23 cellular contexts compared by ENCODE assay signal in the genomic region with DNA sequence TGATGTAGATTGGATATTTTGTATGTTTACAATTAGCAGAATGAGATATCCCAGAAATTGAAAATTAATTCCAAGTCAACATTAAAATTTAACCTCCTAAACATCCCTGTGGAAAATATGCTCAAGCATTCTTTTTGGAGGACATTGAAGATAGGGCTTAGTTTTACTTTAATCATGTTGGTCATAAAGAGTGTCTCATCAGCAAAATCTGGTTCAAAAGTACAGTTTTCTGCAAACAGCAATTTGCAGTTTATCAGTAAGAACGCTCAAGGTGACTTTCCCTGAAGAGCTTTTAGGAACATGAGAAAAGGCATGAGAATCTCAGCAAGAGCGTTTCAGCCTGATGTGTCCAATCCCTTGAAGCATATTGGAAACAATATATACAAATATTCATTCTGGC.
A peak's percentile ranks its signal among the peaks of the same experiment; 100 is the strongest.
DNase-seq lines count a peak whose midpoint lies in the region; ATAC-seq, FAIRE-seq and TF ChIP-seq lines count a peak whose summit lies in the region.
"Had no signal": no experiment of that assay in that cellular context is flagged by ENCODE, and none has a peak within 500 bp of the region (broad histone marks: within the 10 kb centered on the region; RNA-seq: fewer than 3 reads in every experiment).

No MANE protein-coding gene starts in this region.

- H3K36me3 ChIP-seq in ACC112 (ENCODE audit: insufficient read depth, low read length) (0 out of 2 replicates have a peak, but pooled peaks cover 3% of the 10 kb centered on the region), K562 (ENCODE audit: control insufficient read depth, insufficient read depth, low read length) (no peaks in the 10 kb centered on the region), breast epithelium (no peaks in the 10 kb centered on the region), ovary (no peaks in the 10 kb centered on the region)
- H3K36me3 ChIP-seq: BE2C; BLaER1 treated with 17β-estradiol and CSF1 and Interleukin-3, amounts not matched to agents 10 nM and 100 nM had no signal

- BruUV-seq in K562 (replicated peaks; lab: Mats Ljungman, UMichigan): no TSS peak

- no peaks in the 10 kb centered on the region for H3K9me3 Mint-ChIP-seq in progenitor cell of endocrine pancreas (ENCODE audit: low read depth)
- H3K9me3 Mint-ChIP-seq: CD4-positive, alpha-beta T cell; GM23338; H9 had no signal

- no peak for FAIRE-seq in K562 (lab: Jason Lieb, UNC)
- FAIRE-seq: D721Med, GM12878, GM19239 had no signal

- H3K9me1 ChIP-seq in K562 (ENCODE audit: control insufficient read depth, insufficient read depth, low read length): no peaks in the 10 kb centered on the region

- no peak overlapping the region for H3K4me2 ChIP-seq in K562 (ENCODE audit: insufficient read depth, low read length)
- H3K4me2 ChIP-seq: BLaER1 treated with 17β-estradiol and CSF1 and Interleukin-3, amounts not matched to agents 10 nM and 100 nM; GM23338 had no signal

- DNase-seq in K562 (ENCODE audit: extremely low read depth in 1 of 4, low spot score in 3 of 4) (no peak), progenitor cell of endocrine pancreas (ENCODE audit: low spot score, unreplicated experiment) (no peak), breast epithelium (ENCODE audit: low spot score in 2 of 2) (no peak), head of caudate nucleus (no peak), ovary (no peak)
- DNase-seq: ACHN; AML-193; BE2C; CD4-positive, alpha-beta T cell; CD8-positive, alpha-beta memory T cell; DMS 273 treated with DMSO at 0.1 percent for 48 hours; DMS79; EL; GDM1; H9 had no signal

- no peak for ATAC-seq in K562
- ATAC-seq: GM12878, GM23338, HCT116 had no signal

- H3K4me1 ChIP-seq in ACC112 (ENCODE audit: control insufficient read depth, insufficient read depth, low read length, unreplicated experiment) (peaks cover 11% of the 10 kb centered on the region), K562 (replicated peaks in 1 of 2; ENCODE audit: control insufficient read depth in 2 of 2, insufficient read depth in 2 of 2, low read length in 2 of 2) (no peaks in the 10 kb centered on the region), breast epithelium (no peaks in the 10 kb centered on the region), ovary (ENCODE audit: insufficient read depth) (no peaks in the 10 kb centered on the region)
- H3K4me1 ChIP-seq: BE2C; BLaER1 treated with 17β-estradiol and CSF1 and Interleukin-3, amounts not matched to agents 10 nM and 100 nM had no signal

- H3K27ac ChIP-seq in ACC112 (ENCODE audit: low read depth, low read length) (no peak overlapping the region), K562 (ENCODE audit: extremely low read depth, low read depth, low read length) (no peak overlapping the region), breast epithelium (no peak overlapping the region), ovary (no peak overlapping the region)
- H3K27ac ChIP-seq: BLaER1 treated with 17β-estradiol and CSF1 and Interleukin-3, amounts not matched to agents 10 nM and 100 nM had no signal

- H3K27me3 Mint-ChIP-seq in progenitor cell of endocrine pancreas: no peaks in the 10 kb centered on the region
- H3K27me3 Mint-ChIP-seq: CD4-positive, alpha-beta T cell; CD8-positive, alpha-beta memory T cell had no signal

- no peak overlapping the region for H3K9ac ChIP-seq in K562 (ENCODE audit: insufficient read depth in 1 of 2, low read depth in 2 of 2, low read length in 2 of 2)
- H3K9ac ChIP-seq: BLaER1 treated with 17β-estradiol and CSF1 and Interleukin-3, amounts not matched to agents 10 nM and 100 nM had no signal

- intact Hi-C loops in K562 (cut with micrococcal nuclease) (no loop called here), breast epithelium (cut with DNase I; ENCODE audit: low total_unique reads) (no loop called here), head of caudate nucleus (cut with DNase I) (no loop called here), ovary (cut with DNase I) (no loop called here)

- H2AFZ ChIP-seq in ACC112 (ENCODE audit: low read length, unreplicated experiment) (peak overlapping the region; percentile 67), K562 (ENCODE audit: low read depth, low read length) (no peak overlapping the region)
- H2AFZ ChIP-seq: GM23338 had no signal

- H4K20me1 ChIP-seq in K562 (replicated peaks; ENCODE audit: control insufficient read depth, insufficient read depth, low read length): no peaks in the 10 kb centered on the region
- H4K20me1 ChIP-seq: BLaER1 treated with 17β-estradiol and CSF1 and Interleukin-3, amounts not matched to agents 10 nM and 100 nM had no signal

- TF ChIP-seq POLR2A in K562 (conservative IDR thresholded peaks at IDR 0.05): no peak
- no peak for TF ChIP-seq POLR2A in breast epithelium (IDR thresholded peaks at IDR 0.05)
- no peak for TF ChIP-seq POLR2A in ovary (IDR thresholded peaks at IDR 0.05)

- H3K79me2 ChIP-seq in ACC112 (ENCODE audit: control insufficient read depth, insufficient read depth, low read length, unreplicated experiment) (no peaks in the 10 kb centered on the region), K562 (ENCODE audit: control insufficient read depth, insufficient read depth, low read length) (no peaks in the 10 kb centered on the region)

- H3K36me3 Mint-ChIP-seq in progenitor cell of endocrine pancreas (ENCODE audit: insufficient read depth): no peaks in the 10 kb centered on the region
- H3K36me3 Mint-ChIP-seq: CD14-positive monocyte; CD8-positive, alpha-beta memory T cell had no signal

- TF ChIP-seq EP300 in K562 (IDR thresholded peaks at IDR 0.05; ENCODE audit: low read length) (no peak), ovary (IDR thresholded peaks at IDR 0.05) (no peak)

- TF ChIP-seq CTCF in K562 (IDR thresholded peaks at IDR 0.05 in 2 of 3, conservative IDR thresholded peaks at IDR 0.05 in 1 of 3; ENCODE audit: insufficient read depth in 2 of 3, low read depth in 1 of 3, low read length in 3 of 3) (no peak), progenitor cell of endocrine pancreas (IDR thresholded peaks at IDR 0.05; ENCODE audit: unreplicated experiment) (no peak), breast epithelium (IDR thresholded peaks at IDR 0.05) (no peak), ovary (IDR thresholded peaks at IDR 0.05) (no peak)

- WGBS in K562 (ENCODE audit: insufficient coverage, low coverage, missing lambda C conversion rate): 0% methylated on average over 2 of the region's 2 CpGs
- 42 to 48% (median 47%) methylated on average over 2 of the region's 2 CpGs for WGBS in ovary, 3 donors

- peak overlapping the region; percentile 5 for H3K4me3 Mint-ChIP-seq in progenitor cell of endocrine pancreas (ENCODE audit: low read depth)
- H3K4me3 Mint-ChIP-seq: CD14-positive monocyte; CD4-positive, alpha-beta T cell; CD8-positive, alpha-beta memory T cell; GM23338; H9 had no signal

- H3K27me3 ChIP-seq in ACC112 (ENCODE audit: insufficient read depth, low read length): no peaks in the 10 kb centered on the region
- no peaks in the 10 kb centered on the region for H3K27me3 ChIP-seq in K562 (ENCODE audit: control insufficient read depth in 2 of 2, insufficient read depth in 2 of 2, low read length in 2 of 2)
- no peaks in the 10 kb centered on the region for H3K27me3 ChIP-seq in breast epithelium
- H3K27me3 ChIP-seq in ovary: no peaks in the 10 kb centered on the region
- H3K27me3 ChIP-seq: BE2C; BLaER1 treated with 17β-estradiol and CSF1 and Interleukin-3, amounts not matched to agents 10 nM and 100 nM had no signal

- no peaks in the 10 kb centered on the region for H3K4me1 Mint-ChIP-seq in progenitor cell of endocrine pancreas (ENCODE audit: low read depth)
- H3K4me1 Mint-ChIP-seq: CD14-positive monocyte; CD8-positive, alpha-beta memory T cell; GM23338; H9 had no signal

- CTCF ChIA-PET in K562 (lab: Yijun Ruan, JAX; ENCODE audit: low intra/inter-chr PET ratio): no interaction called here

- H3K4me3 ChIP-seq in ACC112 (ENCODE audit: low read depth, low read length) (no peak overlapping the region), K562 (no peak overlapping the region), breast epithelium (no peak overlapping the region), ovary (no peak overlapping the region)
- H3K4me3 ChIP-seq: BLaER1 treated with 17β-estradiol and CSF1 and Interleukin-3, amounts not matched to agents 10 nM and 100 nM; GM12878; GM23338 had no signal

- H3K9me3 ChIP-seq in K562 (replicated peaks; ENCODE audit: control insufficient read depth, insufficient read depth, low read depth, low read length): no peaks in the 10 kb centered on the region
- H3K9me3 ChIP-seq in breast epithelium: no peaks in the 10 kb centered on the region
- no peaks in the 10 kb centered on the region for H3K9me3 ChIP-seq in ovary
- H3K9me3 ChIP-seq: BE2C; BLaER1 treated with 17β-estradiol and CSF1 and Interleukin-3, amounts not matched to agents 10 nM and 100 nM had no signal

- POLR2A ChIA-PET in K562 (lab: Yijun Ruan, JAX): interaction anchor here (1.4 kb wide), 1 partner anchor 7 kb away, joined by 3 read pairs; no protein-coding TSS in a partner anchor

- in situ Hi-C loops in K562 (cut with MboI): no loop called here

- no peak for TF ChIP-seq RAD21 in K562 (CRISPR knock-in tag; conservative IDR thresholded peaks at IDR 0.05 in 1 of 2, IDR thresholded peaks at IDR 0.05 in 1 of 2)

- no peak overlapping the region for H3K27ac Mint-ChIP-seq in progenitor cell of endocrine pancreas
- H3K27ac Mint-ChIP-seq: CD14-positive monocyte; CD4-positive, alpha-beta T cell; CD8-positive, alpha-beta memory T cell; GM23338; H9 had no signal

TF ChIP-seq in K562, 482 proteins besides CTCF, POLR2A, EP300 and RAD21 (continues in another document):
- TF ChIP-seq SP1 (CRISPR knock-in tag; IDR thresholded peaks at IDR 0.05) (no peak), NFATC3 (IDR thresholded peaks at IDR 0.05) (no peak), ZSCAN32 (CRISPR knock-in tag; IDR thresholded peaks at IDR 0.05) (no peak), NFE2L1 (tag; IDR thresholded peaks at IDR 0.05; ENCODE audit: borderline replicate concordance, low read depth) (no peak), ATF4 (CRISPR knock-in tag; IDR thresholded peaks at IDR 0.05) (no peak), ZNF316 (IDR thresholded peaks at IDR 0.05) (0 out of 2 replicates have a peak, but pooled peaks have one; percentile 28), BRD4 (IDR thresholded peaks at IDR 0.05) (no peak)
